1 cellular context compared by ENCODE assay signal in the genomic region with DNA sequence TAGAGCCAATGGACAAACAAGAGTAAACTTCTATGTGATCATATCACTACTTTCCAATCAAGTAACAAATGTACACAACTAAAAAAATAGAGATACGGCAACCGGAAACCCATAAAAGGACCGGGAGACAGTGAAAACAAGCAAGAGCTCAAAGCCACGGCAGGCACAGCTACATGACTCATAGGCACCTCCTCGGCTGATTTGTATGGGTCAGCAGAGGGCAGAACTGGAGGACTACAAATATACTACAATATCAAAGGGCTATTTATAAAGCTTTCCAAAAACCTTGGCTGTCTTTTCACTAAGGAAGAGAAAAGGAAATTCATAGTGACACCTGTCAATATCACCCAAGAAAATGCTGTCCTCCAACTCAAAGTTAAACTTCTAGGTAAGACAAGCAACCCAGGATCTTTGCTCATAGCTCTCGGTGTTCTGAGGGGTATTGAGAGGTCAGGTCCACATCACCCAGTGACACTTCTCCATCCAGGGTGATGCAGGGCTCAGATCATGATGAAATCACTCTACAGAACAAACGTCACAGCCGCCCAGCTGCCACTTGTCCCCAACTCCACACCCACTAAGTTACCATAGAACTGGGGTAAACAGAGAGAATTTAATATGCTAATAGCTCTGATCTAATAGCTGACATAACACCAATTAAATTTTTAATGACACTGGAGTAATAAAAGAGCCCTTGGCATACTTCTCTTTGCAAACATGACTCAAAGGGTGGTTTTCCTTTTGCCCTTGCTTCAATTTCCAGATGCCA.
A peak's percentile ranks its signal among the peaks of the same experiment; 100 is the strongest.
TF ChIP-seq lines count a peak whose summit lies in the region.

No MANE protein-coding gene starts in this region.

TF ChIP-seq in HEK293, 187 proteins besides CTCF, POLR2A, EP300 and RAD21 (continued from another document and continues in another):
- TF ChIP-seq, protein P1, sequence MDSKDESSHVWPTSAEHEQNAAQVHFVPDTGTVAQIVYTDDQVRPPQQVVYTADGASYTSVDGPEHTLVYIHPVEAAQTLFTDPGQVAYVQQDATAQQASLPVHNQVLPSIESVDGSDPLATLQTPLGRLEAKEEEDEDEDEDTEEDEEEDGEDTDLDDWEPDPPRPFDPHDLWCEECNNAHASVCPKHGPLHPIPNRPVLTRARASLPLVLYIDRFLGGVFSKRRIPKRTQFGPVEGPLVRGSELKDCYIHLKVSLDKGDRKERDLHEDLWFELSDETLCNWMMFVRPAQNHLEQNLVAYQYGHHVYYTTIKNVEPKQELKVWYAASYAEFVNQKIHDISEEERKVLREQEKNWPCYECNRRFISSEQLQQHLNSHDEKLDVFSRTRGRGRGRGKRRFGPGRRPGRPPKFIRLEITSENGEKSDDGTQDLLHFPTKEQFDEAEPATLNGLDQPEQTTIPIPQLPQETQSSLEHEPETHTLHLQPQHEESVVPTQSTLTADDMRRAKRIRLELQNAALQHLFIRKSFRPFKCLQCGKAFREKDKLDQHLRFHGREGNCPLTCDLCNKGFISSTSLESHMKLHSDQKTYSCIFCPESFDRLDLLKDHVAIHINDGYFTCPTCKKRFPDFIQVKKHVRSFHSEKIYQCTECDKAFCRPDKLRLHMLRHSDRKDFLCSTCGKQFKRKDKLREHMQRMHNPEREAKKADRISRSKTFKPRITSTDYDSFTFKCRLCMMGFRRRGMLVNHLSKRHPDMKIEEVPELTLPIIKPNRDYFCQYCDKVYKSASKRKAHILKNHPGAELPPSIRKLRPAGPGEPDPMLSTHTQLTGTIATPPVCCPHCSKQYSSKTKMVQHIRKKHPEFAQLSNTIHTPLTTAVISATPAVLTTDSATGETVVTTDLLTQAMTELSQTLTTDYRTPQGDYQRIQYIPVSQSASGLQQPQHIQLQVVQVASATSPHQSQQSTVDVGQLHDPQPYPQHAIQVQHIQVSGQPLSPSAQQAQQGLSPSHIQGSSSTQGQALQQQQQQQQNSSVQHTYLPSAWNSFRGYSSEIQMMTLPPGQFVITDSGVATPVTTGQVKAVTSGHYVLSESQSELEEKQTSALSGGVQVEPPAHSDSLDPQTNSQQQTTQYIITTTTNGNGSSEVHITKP (tag by site-specific recombination; IDR thresholded peaks at IDR 0.05), result no peak
- peak; percentile 20; the same call in 1 of the 2 replicates for TF ChIP-seq ZNF558 (tag by site-specific recombination; IDR thresholded peaks at IDR 0.05)
- TF ChIP-seq ZNF473 (tag by site-specific recombination; IDR thresholded peaks at IDR 0.05), result no peak
- TF ChIP-seq, protein P2, sequence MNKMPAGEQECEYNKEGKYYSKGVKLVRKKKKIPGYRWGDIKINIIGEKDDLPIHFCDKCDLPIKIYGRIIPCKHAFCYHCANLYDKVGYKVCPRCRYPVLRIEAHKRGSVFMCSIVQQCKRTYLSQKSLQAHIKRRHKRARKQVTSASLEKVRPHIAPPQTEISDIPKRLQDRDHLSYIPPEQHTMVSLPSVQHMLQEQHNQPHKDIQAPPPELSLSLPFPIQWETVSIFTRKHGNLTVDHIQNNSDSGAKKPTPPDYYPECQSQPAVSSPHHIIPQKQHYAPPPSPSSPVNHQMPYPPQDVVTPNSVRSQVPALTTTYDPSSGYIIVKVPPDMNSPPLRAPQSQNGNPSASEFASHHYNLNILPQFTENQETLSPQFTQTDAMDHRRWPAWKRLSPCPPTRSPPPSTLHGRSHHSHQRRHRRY (tag by site-specific recombination; IDR thresholded peaks at IDR 0.05), result no peak
- TF ChIP-seq, protein P3, sequence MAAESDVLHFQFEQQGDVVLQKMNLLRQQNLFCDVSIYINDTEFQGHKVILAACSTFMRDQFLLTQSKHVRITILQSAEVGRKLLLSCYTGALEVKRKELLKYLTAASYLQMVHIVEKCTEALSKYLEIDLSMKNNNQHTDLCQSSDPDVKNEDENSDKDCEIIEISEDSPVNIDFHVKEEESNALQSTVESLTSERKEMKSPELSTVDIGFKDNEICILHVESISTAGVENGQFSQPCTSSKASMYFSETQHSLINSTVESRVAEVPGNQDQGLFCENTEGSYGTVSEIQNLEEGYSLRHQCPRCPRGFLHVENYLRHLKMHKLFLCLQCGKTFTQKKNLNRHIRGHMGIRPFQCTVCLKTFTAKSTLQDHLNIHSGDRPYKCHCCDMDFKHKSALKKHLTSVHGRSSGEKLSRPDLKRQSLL (tag by site-specific recombination; IDR thresholded peaks at IDR 0.05), result peak; percentile 64; the same call in 1 of the 2 replicates
- TF ChIP-seq ZNF629 (tag by site-specific recombination; IDR thresholded peaks at IDR 0.05), result peak; percentile 96
- TF ChIP-seq, protein P4, sequence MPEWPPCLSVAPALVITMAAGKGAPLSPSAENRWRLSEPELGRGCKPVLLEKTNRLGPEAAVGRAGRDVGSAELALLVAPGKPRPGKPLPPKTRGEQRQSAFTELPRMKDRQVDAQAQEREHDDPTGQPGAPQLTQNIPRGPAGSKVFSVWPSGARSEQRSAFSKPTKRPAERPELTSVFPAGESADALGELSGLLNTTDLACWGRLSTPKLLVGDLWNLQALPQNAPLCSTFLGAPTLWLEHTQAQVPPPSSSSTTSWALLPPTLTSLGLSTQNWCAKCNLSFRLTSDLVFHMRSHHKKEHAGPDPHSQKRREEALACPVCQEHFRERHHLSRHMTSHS (tag by site-specific recombination; IDR thresholded peaks at IDR 0.05), result no peak
- TF ChIP-seq ZNF394 (tag by site-specific recombination; IDR thresholded peaks at IDR 0.05; ENCODE audit: borderline replicate concordance), result 0 out of 2 replicates have a peak, but pooled peaks have one; percentile 13
- TF ChIP-seq FEZF1 (tag by site-specific recombination; IDR thresholded peaks at IDR 0.05), result peak; percentile 37
- TF ChIP-seq EGR2 (tag by site-specific recombination; IDR thresholded peaks at IDR 0.05; ENCODE audit: low read depth), result no peak
- TF ChIP-seq ZNF202 (tag by site-specific recombination; IDR thresholded peaks at IDR 0.05; ENCODE audit: borderline replicate concordance), result no peak
- no peak for TF ChIP-seq ZNF2 (tag by site-specific recombination; IDR thresholded peaks at IDR 0.05)
- TF ChIP-seq ZNF701 (tag by site-specific recombination; IDR thresholded peaks at IDR 0.05), result no peak
- TF ChIP-seq ZNF677 (tag by site-specific recombination; IDR thresholded peaks at IDR 0.05), result no peak
- TF ChIP-seq ZSCAN23 (tag by site-specific recombination; IDR thresholded peaks at IDR 0.05), result no peak
- TF ChIP-seq ZNF433 (tag by site-specific recombination; IDR thresholded peaks at IDR 0.05; ENCODE audit: low read depth), result no peak
- TF ChIP-seq MEIS1 (CRISPR knock-in tag; IDR thresholded peaks at IDR 0.05; ENCODE audit: borderline replicate concordance), result no peak
- no peak; the same call in 1 of the 2 replicates for TF ChIP-seq ZNF398 (tag by site-specific recombination; IDR thresholded peaks at IDR 0.05)
- TF ChIP-seq IKZF3 (tag by site-specific recombination; IDR thresholded peaks at IDR 0.05), result peak; percentile 52; the same call in 1 of the 2 replicates
- TF ChIP-seq HIC1 (tag by site-specific recombination; IDR thresholded peaks at IDR 0.05), result 0 out of 2 replicates have a peak, but pooled peaks have one; percentile 28
- no peak for TF ChIP-seq INSM2 (tag by site-specific recombination; IDR thresholded peaks at IDR 0.05)
- TF ChIP-seq, protein P5, sequence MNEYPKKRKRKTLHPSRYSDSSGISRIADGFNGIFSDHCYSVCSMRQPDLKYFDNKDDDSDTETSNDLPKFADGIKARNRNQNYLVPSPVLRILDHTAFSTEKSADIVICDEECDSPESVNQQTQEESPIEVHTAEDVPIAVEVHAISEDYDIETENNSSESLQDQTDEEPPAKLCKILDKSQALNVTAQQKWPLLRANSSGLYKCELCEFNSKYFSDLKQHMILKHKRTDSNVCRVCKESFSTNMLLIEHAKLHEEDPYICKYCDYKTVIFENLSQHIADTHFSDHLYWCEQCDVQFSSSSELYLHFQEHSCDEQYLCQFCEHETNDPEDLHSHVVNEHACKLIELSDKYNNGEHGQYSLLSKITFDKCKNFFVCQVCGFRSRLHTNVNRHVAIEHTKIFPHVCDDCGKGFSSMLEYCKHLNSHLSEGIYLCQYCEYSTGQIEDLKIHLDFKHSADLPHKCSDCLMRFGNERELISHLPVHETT (tag by site-specific recombination; IDR thresholded peaks at IDR 0.05), result peak; percentile 39; the same call in 1 of the 2 replicates
- TF ChIP-seq ZNF366 (tag by site-specific recombination; conservative IDR thresholded peaks at IDR 0.05), result peak; percentile 72
- no peak for TF ChIP-seq KLF7 (tag by site-specific recombination; IDR thresholded peaks at IDR 0.05; ENCODE audit: borderline replicate concordance)
- TF ChIP-seq GFI1B (tag by site-specific recombination; IDR thresholded peaks at IDR 0.05), result no peak
- TF ChIP-seq, protein P6, sequence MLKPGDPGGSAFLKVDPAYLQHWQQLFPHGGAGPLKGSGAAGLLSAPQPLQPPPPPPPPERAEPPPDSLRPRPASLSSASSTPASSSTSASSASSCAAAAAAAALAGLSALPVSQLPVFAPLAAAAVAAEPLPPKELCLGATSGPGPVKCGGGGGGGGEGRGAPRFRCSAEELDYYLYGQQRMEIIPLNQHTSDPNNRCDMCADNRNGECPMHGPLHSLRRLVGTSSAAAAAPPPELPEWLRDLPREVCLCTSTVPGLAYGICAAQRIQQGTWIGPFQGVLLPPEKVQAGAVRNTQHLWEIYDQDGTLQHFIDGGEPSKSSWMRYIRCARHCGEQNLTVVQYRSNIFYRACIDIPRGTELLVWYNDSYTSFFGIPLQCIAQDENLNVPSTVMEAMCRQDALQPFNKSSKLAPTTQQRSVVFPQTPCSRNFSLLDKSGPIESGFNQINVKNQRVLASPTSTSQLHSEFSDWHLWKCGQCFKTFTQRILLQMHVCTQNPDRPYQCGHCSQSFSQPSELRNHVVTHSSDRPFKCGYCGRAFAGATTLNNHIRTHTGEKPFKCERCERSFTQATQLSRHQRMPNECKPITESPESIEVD (tag by site-specific recombination; IDR thresholded peaks at IDR 0.05), result peak; percentile 53; the same call in 1 of the 2 replicates
- TF ChIP-seq ZSCAN5A (tag by site-specific recombination; IDR thresholded peaks at IDR 0.05), result no peak
